18 cellular contexts compared by ENCODE assay signal in the genomic region with DNA sequence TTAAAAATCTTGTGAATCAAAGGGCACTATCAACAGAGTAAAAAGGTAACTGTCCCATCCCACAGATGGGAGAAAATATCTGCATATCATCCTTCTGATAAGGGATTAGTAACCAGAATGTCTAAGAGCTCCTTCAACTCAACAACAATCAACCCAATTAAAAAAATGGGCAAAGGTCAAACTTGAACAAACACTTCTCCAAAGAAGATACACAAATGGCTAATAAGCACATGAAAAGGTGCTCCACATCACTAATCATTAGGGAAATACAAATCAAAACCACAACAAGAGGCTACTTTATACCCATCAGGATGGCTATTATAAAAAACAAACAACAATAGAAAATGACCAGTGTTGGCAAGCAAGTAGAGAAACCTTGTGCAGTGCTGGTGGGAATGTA. TPM values are rescaled to one million over a fixed set of nuclear protein-coding genes. Genes with fewer than 3 reads are reported as not detected.
A peak's percentile ranks its signal among the peaks of the same experiment; 100 is the strongest.
DNase-seq lines count a peak whose midpoint lies in the region; ATAC-seq, FAIRE-seq and TF ChIP-seq lines count a peak whose summit lies in the region.
"Had no signal": no experiment of that assay in that cellular context is flagged by ENCODE, and none has a peak within 500 bp of the region (broad histone marks: within the 10 kb centered on the region; RNA-seq: fewer than 3 reads in every experiment).

No MANE protein-coding gene starts in this region.

- no peak overlapping the region for H3K4me3 ChIP-seq in Caco-2 (ENCODE audit: low read depth, low read length)
- H3K4me3 ChIP-seq in small intestine (ENCODE audit: low read depth in 1 of 2, low read length in 2 of 2): no peak overlapping the region

- POLR2A ChIA-PET in Caco-2 (lab: Charles Lee): no interaction called here

- no peaks in the 10 kb centered on the region for H3K27me3 ChIP-seq in Caco-2 (replicated peaks; ENCODE audit: control insufficient read depth, insufficient read depth, low read length)
- no peaks in the 10 kb centered on the region for H3K27me3 ChIP-seq in small intestine (ENCODE audit: control insufficient read depth in 2 of 2, insufficient read depth in 2 of 2, low read length in 2 of 2)

- H3K4me3 Mint-ChIP-seq in Caco-2 (ENCODE audit: unreplicated experiment): peak overlapping the region; percentile 54
- no peak overlapping the region for H3K4me3 Mint-ChIP-seq in activated T-helper 17 cell treated with anti-CD3 and anti-CD28 coated beads, Interleukin-2, amount 50 U/mL, for 72 hours

- BruUV-seq in Caco-2 (replicated peaks; lab: Mats Ljungman, UMichigan): no TSS peak

- H3K9me3 Mint-ChIP-seq in Caco-2 (ENCODE audit: unreplicated experiment): no peaks in the 10 kb centered on the region
- no peaks in the 10 kb centered on the region for H3K9me3 Mint-ChIP-seq in activated T-helper 17 cell treated with anti-CD3 and anti-CD28 coated beads, Interleukin-2, amount 50 U/mL, for 72 hours

- peak overlapping the region; percentile 77 for H3K27ac Mint-ChIP-seq in Caco-2 (ENCODE audit: unreplicated experiment)
- H3K27ac Mint-ChIP-seq in activated T-helper 17 cell treated with anti-CD3 and anti-CD28 coated beads, Interleukin-2, amount 50 U/mL, for 72 hours: peak overlapping the region; percentile 6

- TF ChIP-seq CTCF in Caco-2 (IDR thresholded peaks at IDR 0.05; ENCODE audit: insufficient read depth in 1 of 2, low read depth in 1 of 2, low read length in 1 of 2, severe bottlenecking in 1 of 2, unreplicated experiment in 1 of 2): no peak

- no peaks in the 10 kb centered on the region for H3K9me3 ChIP-seq in Caco-2
- no peaks in the 10 kb centered on the region for H3K9me3 ChIP-seq in small intestine (ENCODE audit: control insufficient read depth, low read depth)

- H3K27ac ChIP-seq in small intestine (ENCODE audit: low read depth in 1 of 2, low read length in 1 of 2): no peak overlapping the region

- intact Hi-C loops in Caco-2 (cut with micrococcal nuclease; ENCODE audit: unreplicated experiment): loop anchor here (2.0 to 5.0 kb wide), 2 partner anchors 92 to 108 kb away; partner anchors contain the start of genes CLOCK and SRD5A3

- CTCF ChIA-PET in Caco-2 (lab: Charles Lee): no interaction called here

- no peak for ATAC-seq in activated T-helper 17 cell treated with anti-CD3 and anti-CD28 coated beads, Interleukin-2, amount 50 U/mL, for 72 hours (replicated peaks)
- no peak for ATAC-seq in HG02610 (IDR thresholded peaks at IDR 0.05; ENCODE audit: unreplicated experiment)

- H3K4me1 Mint-ChIP-seq in Caco-2 (ENCODE audit: low read depth, unreplicated experiment): peaks cover 22% of the 10 kb centered on the region
- peaks cover 8% of the 10 kb centered on the region for H3K4me1 Mint-ChIP-seq in activated T-helper 17 cell treated with anti-CD3 and anti-CD28 coated beads, Interleukin-2, amount 50 U/mL, for 72 hours

- H3K36me3 ChIP-seq in Caco-2 (ENCODE audit: control insufficient read depth, insufficient read depth, low read length) (peaks cover 1% of the 10 kb centered on the region; the same call in 1 of the 2 replicates), small intestine (ENCODE audit: control insufficient read depth in 2 of 2, insufficient read depth in 2 of 2, low read length in 2 of 2) (no peaks in the 10 kb centered on the region)

- H3K27me3 Mint-ChIP-seq in Caco-2 (ENCODE audit: insufficient read depth, unreplicated experiment): no peaks in the 10 kb centered on the region
- no peaks in the 10 kb centered on the region for H3K27me3 Mint-ChIP-seq in activated T-helper 17 cell treated with anti-CD3 and anti-CD28 coated beads, Interleukin-2, amount 50 U/mL, for 72 hours

- no peak for DNase-seq in Caco-2
- DNase-seq in LoVo (ENCODE audit: low spot score): peak; percentile 20
- DNase-seq in small intestine: peak; percentile 65
- no peak for DNase-seq in NCI-H2081 (lab: John Stamatoyannopoulos, UW)
- DNase-seq in Kasumi-1 (lab: John Stamatoyannopoulos, UW): no peak
- DNase-seq: ACHN, AML-193, DMS79, KBM-7, NCI-H1417 treated with DMSO at 0.1 percent for 48 hours, NCI-H2227 treated with DMSO at 0.1 percent for 48 hours, NCI-H524 treated with DMSO at 0.1 percent for 48 hours, Right ventricle myocardium superior had no signal

- H3K4me1 ChIP-seq in Caco-2 (peaks cover 46% of the 10 kb centered on the region), small intestine (ENCODE audit: control insufficient read depth in 2 of 2, insufficient read depth in 1 of 2, low read depth in 1 of 2, low read length in 1 of 2) (peaks cover 0 to 2% of the 10 kb centered on the region in 2 donors)

- FAIRE-seq in small intestine (lab: Jason Lieb, UNC): no peak
- FAIRE-seq: GM18507, H1, RCC 7860 had no signal

- peaks cover 56% of the 10 kb centered on the region for H3K36me3 Mint-ChIP-seq in Caco-2 (ENCODE audit: insufficient read depth, unreplicated experiment)
- peaks cover 86% of the 10 kb centered on the region for H3K36me3 Mint-ChIP-seq in activated T-helper 17 cell treated with anti-CD3 and anti-CD28 coated beads, Interleukin-2, amount 50 U/mL, for 72 hours (ENCODE audit: low read depth)

RNA-seq across cellular contexts. Expression of gene TMEM165, which starts 43.3 kb away (rescaled TPM):
- 90.4 and 91.9 TPM in 2 replicates for total RNA-seq in Caco-2 (2022)
- total RNA-seq in activated T-helper 17 cell treated with anti-CD3 and anti-CD28 coated beads, Interleukin-2, amount 50 U/mL, for 72 hours: 10 to 100 TPM; 60.5 to 81.9 TPM
- 10 to 100 TPM; 26.7 to 52.4 (median 27.7) TPM for polyA plus RNA-seq in small intestine

Comparison
In these comparisons a context has a peak if more than half of its experiments do, and no peak if none do; other contexts are left out.
1. DNase-seq: peak in LoVo (single experiment) and small intestine (single experiment); none in Caco-2 (0 of 2), NCI-H2081 (0 of 2) and Kasumi-1 (0 of 2).